In genomic region chr9:69120380-69121154, GRCh38 we compare ENCODE assay signal across 8 cellular contexts. TPM values are rescaled to one million over a fixed set of nuclear protein-coding genes. Genes with fewer than 3 reads are reported as not detected.
DNase-seq lines count a peak whose midpoint lies in the region; ATAC-seq and TF ChIP-seq lines count a peak whose summit lies in the region.

No MANE protein-coding gene starts in this region.

- no peak for ATAC-seq in activated CD8-positive, alpha-beta T cell treated with anti-CD3 and anti-CD28 coated beads, Interleukin-2, amount 10 ng/mL, durations not matched to agents 7 days and 5 days
- no peak for ATAC-seq in GM21529 (IDR thresholded peaks at IDR 0.05; ENCODE audit: unreplicated experiment)

- no peak overlapping the region for H3K4me2 ChIP-seq in Karpas-422 (ENCODE audit: low read depth, low read length, poor library complexity, severe bottlenecking)

- WGBS in prostate gland = 37% methylated on average over 27 of the region's 27 CpGs

- POLR2A ChIA-PET in activated CD8-positive, alpha-beta T cell treated with anti-CD3 and anti-CD28 coated beads, Interleukin-2, amount 10 ng/mL, durations not matched to agents 7 days and 5 days (lab: Charles Lee) = no interaction called here

- TF ChIP-seq CTCF in GM06990 (IDR thresholded peaks at IDR 0.05; ENCODE audit: insufficient read depth, low read length, poor library complexity, severe bottlenecking) (no peak), left ventricle myocardium inferior (IDR thresholded peaks at IDR 0.05; ENCODE audit: borderline replicate concordance) (no peak), prostate gland (IDR thresholded peaks at IDR 0.05) (no peak)

- H3K9me2 ChIP-seq in Karpas-422 (replicated peaks; ENCODE audit: insufficient read depth, low read length) = no peaks in the 10 kb centered on the region

- peaks cover 9% of the 10 kb centered on the region for H3K27me3 Mint-ChIP-seq in activated CD8-positive, alpha-beta T cell treated with anti-CD3 and anti-CD28 coated beads, Interleukin-2, amount 10 ng/mL, durations not matched to agents 7 days and 5 days (ENCODE audit: low read depth)

- DNase-seq in GM06990 (ENCODE audit: extremely low read depth, insufficient read length) (peak; percentile 18), KBM-7 (peak; percentile 40), left ventricle myocardium inferior (no peak), prostate gland (ENCODE audit: low spot score) (peak; percentile 95), NOMO-1 treated with DMSO at 0.1 percent for 48 hours (lab: John Stamatoyannopoulos, UW; ENCODE audit: unreplicated experiment) (no peak), Karpas-422 (no peak)
- DNase-seq in activated CD8-positive, alpha-beta T cell treated with anti-CD3 and anti-CD28 coated beads, Interleukin-2, amount 10 ng/mL, durations not matched to agents 7 days and 5 days = peak; percentile 30

- H3K4me3 ChIP-seq in GM06990 (replicated peaks; ENCODE audit: low read depth, low read length) (peak overlapping the region; percentile 59), left ventricle myocardium inferior (peak overlapping the region; percentile 82), prostate gland (peak overlapping the region; percentile 56 to 72), Karpas-422 (ENCODE audit: low read length) (no peak overlapping the region)

- H3K9me3 ChIP-seq in left ventricle myocardium inferior (replicated peaks) = no peaks in the 10 kb centered on the region
- H3K9me3 ChIP-seq in prostate gland = no peaks in the 10 kb centered on the region
- H3K9me3 ChIP-seq in Karpas-422 (ENCODE audit: low read length) = no peaks in the 10 kb centered on the region

- in situ Hi-C loops in KBM-7 (cut with MboI; ENCODE audit: low pct_unique_long_range_greater_than_20kb, low sequenced_read_pairs) = no loop called here

- H3K36me3 ChIP-seq in GM06990 (ENCODE audit: control insufficient read depth, insufficient read depth, low read length) (no peaks in the 10 kb centered on the region), left ventricle myocardium inferior (no peaks in the 10 kb centered on the region), prostate gland (no peaks in the 10 kb centered on the region), Karpas-422 (ENCODE audit: insufficient read depth, low read length) (no peaks in the 10 kb centered on the region)

- H3K4me1 Mint-ChIP-seq in activated CD8-positive, alpha-beta T cell treated with anti-CD3 and anti-CD28 coated beads, Interleukin-2, amount 10 ng/mL, durations not matched to agents 7 days and 5 days (ENCODE audit: low read depth) = peaks cover 16% of the 10 kb centered on the region

- peak overlapping the region; percentile 90 for H3K27ac ChIP-seq in left ventricle myocardium inferior (replicated peaks)
- H3K27ac ChIP-seq in prostate gland = peak overlapping the region; percentile 96 to 98
- no peak overlapping the region for H3K27ac ChIP-seq in Karpas-422 (ENCODE audit: low read length)

- H3K4me1 ChIP-seq in left ventricle myocardium inferior = peaks cover 26% of the 10 kb centered on the region
- H3K4me1 ChIP-seq in prostate gland (replicated peaks) = peaks cover 4% of the 10 kb centered on the region
- H3K4me1 ChIP-seq in Karpas-422 (ENCODE audit: low read length) = no peaks in the 10 kb centered on the region

- H3K36me3 Mint-ChIP-seq in activated CD8-positive, alpha-beta T cell treated with anti-CD3 and anti-CD28 coated beads, Interleukin-2, amount 10 ng/mL, durations not matched to agents 7 days and 5 days (ENCODE audit: low read depth) = no peaks in the 10 kb centered on the region

- peak; percentile 65 for TF ChIP-seq POLR2A in prostate gland (IDR thresholded peaks at IDR 0.05)

- H3K9ac ChIP-seq in Karpas-422 (ENCODE audit: low read length) = no peak overlapping the region

- intact Hi-C loops in left ventricle myocardium inferior (cut with micrococcal nuclease) (no loop called here), prostate gland (cut with DNase I) (no loop called here)

- no peak overlapping the region for H2AFZ ChIP-seq in Karpas-422 (ENCODE audit: low read length)

- no peaks in the 10 kb centered on the region for H3K79me2 ChIP-seq in Karpas-422 (ENCODE audit: low read length)

- no peaks in the 10 kb centered on the region for H3K9me3 Mint-ChIP-seq in activated CD8-positive, alpha-beta T cell treated with anti-CD3 and anti-CD28 coated beads, Interleukin-2, amount 10 ng/mL, durations not matched to agents 7 days and 5 days (ENCODE audit: insufficient read depth)

- H3K27me3 ChIP-seq in GM06990 (replicated peaks; ENCODE audit: control insufficient read depth, insufficient read depth, low read length) (no peaks in the 10 kb centered on the region), left ventricle myocardium inferior (ENCODE audit: low read depth) (no peaks in the 10 kb centered on the region), prostate gland (replicated peaks; ENCODE audit: insufficient read depth) (no peaks in the 10 kb centered on the region), Karpas-422 (ENCODE audit: low read length) (no peaks in the 10 kb centered on the region)

- no peaks in the 10 kb centered on the region for H4K20me1 ChIP-seq in Karpas-422 (ENCODE audit: insufficient read depth, low read depth, low read length)

- H3K4me3 Mint-ChIP-seq in activated CD8-positive, alpha-beta T cell treated with anti-CD3 and anti-CD28 coated beads, Interleukin-2, amount 10 ng/mL, durations not matched to agents 7 days and 5 days = peak overlapping the region; percentile 69

- CTCF ChIA-PET in activated CD8-positive, alpha-beta T cell treated with anti-CD3 and anti-CD28 coated beads, Interleukin-2, amount 10 ng/mL, durations not matched to agents 7 days and 5 days (lab: Charles Lee) = interaction anchor here (3.0 kb wide), 1 partner anchor 72 kb away, joined by 15 read pairs; no protein-coding TSS in a partner anchor

- no peak overlapping the region for H3K27ac Mint-ChIP-seq in activated CD8-positive, alpha-beta T cell treated with anti-CD3 and anti-CD28 coated beads, Interleukin-2, amount 10 ng/mL, durations not matched to agents 7 days and 5 days

RNA-seq across cellular contexts. Expression of gene TJP2, which starts 53.5 kb away (rescaled TPM):
- total RNA-seq in activated CD8-positive, alpha-beta T cell treated with anti-CD3 and anti-CD28 coated beads, Interleukin-2, amount 10 ng/mL, durations not matched to agents 7 days and 5 days = 1 to 10 TPM; 6.2 to 7.0 TPM
- total RNA-seq in left ventricle myocardium inferior (130 TPM), prostate gland (100 to 1,000 TPM; 117 to 166 TPM)
- 2.3 and 4.0 TPM in 2 replicates for total RNA-seq in Karpas-422 (2014; rRNA removed; shearing (Covaris generic); ENCODE audit: low replicate concordance)

Comparison
In these comparisons a context has a peak if more than half of its experiments do, and no peak if none do; other contexts are left out.
1. DNase-seq: peak in GM06990 (single experiment), KBM-7 (single experiment), activated CD8-positive, alpha-beta T cell treated with anti-CD3 and anti-CD28 coated beads, Interleukin-2, amount 10 ng/mL, durations not matched to agents 7 days and 5 days (single experiment) and prostate gland (single experiment); none in left ventricle myocardium inferior (single experiment), NOMO-1 treated with DMSO at 0.1 percent for 48 hours (single experiment) and Karpas-422 (single experiment).
2. RNA of gene TJP2, which starts 53.5 kb away (total RNA-seq): 117 to 166 TPM in prostate gland and 130 TPM in left ventricle myocardium inferior (single experiment); 6.2 to 7.0 TPM in activated CD8-positive, alpha-beta T cell treated with anti-CD3 and anti-CD28 coated beads, Interleukin-2, amount 10 ng/mL, durations not matched to agents 7 days and 5 days and 2.3 to 4.0 TPM in Karpas-422; every median in the first group is over 10 times any median in the second.